ENCODE assay signal across 20 cellular contexts in genomic region chr13:111937763-111938375, GRCh38.
DNase-seq lines count a peak whose midpoint lies in the region; ATAC-seq and TF ChIP-seq lines count a peak whose summit lies in the region.
"Had no signal": no experiment of that assay in that cellular context is flagged by ENCODE, and none has a peak within 500 bp of the region (broad histone marks: within the 10 kb centered on the region; RNA-seq: fewer than 3 reads in every experiment).

No MANE protein-coding gene starts in this region.

- H3K27me3 Mint-ChIP-seq in activated naive CD8-positive, alpha-beta T cell treated with anti-CD3 and anti-CD28 coated beads for 36 hours = peaks cover 6% of the 10 kb centered on the region

- H3K4me3 Mint-ChIP-seq in activated naive CD8-positive, alpha-beta T cell treated with anti-CD3 and anti-CD28 coated beads for 36 hours = no peak overlapping the region
- H3K4me3 Mint-ChIP-seq: activated CD8-positive, alpha-beta T cell treated with anti-CD3 and anti-CD28 coated beads for 36 hours; natural killer cell treated with Interleukin-12 subunit alpha and Interleukin-12 subunit beta and Interleukin-15 and Interleukin-18, amount 100 ng/mL, for 72 hours; T-helper 1 cell treated with Interleukin-12 subunit alpha and Interleukin-12 subunit beta and Interleukin-4 antibody, amounts not matched to agents 30 μg/mL and 1 μg/mL, for 36 hours; WTC11 had no signal

- POLR2A ChIA-PET in RWPE1 (lab: Yijun Ruan, JAX; ENCODE audit: low non-redundant PET) = no interaction called here

- H3K4me3 ChIP-seq in foreskin fibroblast (ENCODE audit: low read depth in 1 of 2, low read length in 2 of 2) = no peak overlapping the region
- H3K4me3 ChIP-seq: prostate gland, upper lobe of left lung had no signal

- peak overlapping the region; percentile 66 for H3K27ac ChIP-seq in RWPE1
- H3K27ac ChIP-seq: 22Rv1, C4-2B, prostate gland, upper lobe of left lung had no signal

- H3K27ac Mint-ChIP-seq in activated naive CD8-positive, alpha-beta T cell treated with anti-CD3 and anti-CD28 coated beads for 36 hours = no peak overlapping the region
- H3K27ac Mint-ChIP-seq: activated CD8-positive, alpha-beta T cell treated with anti-CD3 and anti-CD28 coated beads for 36 hours; natural killer cell treated with Interleukin-12 subunit alpha and Interleukin-12 subunit beta and Interleukin-15 and Interleukin-18, amount 100 ng/mL, for 72 hours; T-helper 1 cell treated with Interleukin-12 subunit alpha and Interleukin-12 subunit beta and Interleukin-4 antibody, amounts not matched to agents 30 μg/mL and 1 μg/mL, for 36 hours; WTC11 had no signal

- peak; percentile 18 for DNase-seq in DMS 273 (lab: John Stamatoyannopoulos, UW; ENCODE audit: unreplicated experiment)
- DNase-seq in DMS 273 treated with DMSO at 0.1 percent for 48 hours (lab: John Stamatoyannopoulos, UW) = no peak
- DNase-seq in M059J (ENCODE audit: low read depth) = peak; percentile 18
- peak; percentile 68 for DNase-seq in RWPE1 (ENCODE audit: low spot score)
- peak; percentile 75 for DNase-seq in mesenteric fat pad (ENCODE audit: low spot score)
- DNase-seq in foreskin fibroblast = no peak
- no peak for DNase-seq in activated naive CD8-positive, alpha-beta T cell treated with anti-CD3 and anti-CD28 coated beads for 36 hours
- DNase-seq: activated CD8-positive, alpha-beta T cell treated with anti-CD3 and anti-CD28 coated beads for 36 hours; activated gamma-delta T cell; NCI-H1930; SHP77; stimulated activated naive CD4-positive, alpha-beta T cell had no signal

- H3K9me3 Mint-ChIP-seq in activated naive CD8-positive, alpha-beta T cell treated with anti-CD3 and anti-CD28 coated beads for 36 hours = peaks cover 12% of the 10 kb centered on the region
- H3K9me3 Mint-ChIP-seq: activated CD8-positive, alpha-beta T cell treated with anti-CD3 and anti-CD28 coated beads for 36 hours had no signal

- TF ChIP-seq CTCF in RWPE1 (conservative IDR thresholded peaks at IDR 0.05; ENCODE audit: low read depth) (no peak), foreskin fibroblast (IDR thresholded peaks at IDR 0.05; ENCODE audit: low read depth, low read length) (no peak)

- no peak for ATAC-seq in HG02840 (IDR thresholded peaks at IDR 0.05; ENCODE audit: low FRiP score, unreplicated experiment)
- ATAC-seq: activated CD8-positive, alpha-beta T cell treated with anti-CD3 and anti-CD28 coated beads for 36 hours; natural killer cell treated with Interleukin-12 subunit alpha and Interleukin-12 subunit beta and Interleukin-15 and Interleukin-18, amount 100 ng/mL, for 72 hours; WTC11 had no signal

- CTCF ChIA-PET in RWPE1 (lab: Yijun Ruan, JAX) = interaction anchor here (1.2 kb wide), 1 partner anchor 104 kb away, joined by 3 read pairs; no protein-coding TSS in a partner anchor

- no peaks in the 10 kb centered on the region for H3K36me3 Mint-ChIP-seq in activated naive CD8-positive, alpha-beta T cell treated with anti-CD3 and anti-CD28 coated beads for 36 hours
- H3K36me3 Mint-ChIP-seq: natural killer cell treated with Interleukin-12 subunit alpha and Interleukin-12 subunit beta and Interleukin-15 and Interleukin-18, amount 100 ng/mL, for 72 hours had no signal

- H3K4me1 Mint-ChIP-seq in activated naive CD8-positive, alpha-beta T cell treated with anti-CD3 and anti-CD28 coated beads for 36 hours = no peaks in the 10 kb centered on the region

Comparison
In these comparisons a context has a peak if more than half of its experiments do, and no peak if none do; other contexts are left out.
1. DNase-seq: peak in DMS 273 (single experiment), M059J (single experiment), RWPE1 (single experiment) and mesenteric fat pad (single experiment); none in DMS 273 treated with DMSO at 0.1 percent for 48 hours (single experiment), foreskin fibroblast (0 of 2) and activated naive CD8-positive, alpha-beta T cell treated with anti-CD3 and anti-CD28 coated beads for 36 hours (single experiment).